Comparison of ENCODE assay signal across 14 cellular contexts in genomic region chr17:15422392-15422957, GRCh38.
"Had no signal": no experiment of that assay in that cellular context is flagged by ENCODE, and none has a peak within 500 bp of the region (broad histone marks: within the 10 kb centered on the region; RNA-seq: fewer than 3 reads in every experiment).

No MANE protein-coding gene starts in this region.

- H3K27me3 Mint-ChIP-seq: stimulated activated naive CD8-positive, alpha-beta T cell treated with anti-CD3 and anti-CD28 coated beads, Interleukin-15, amount 100 ng/mL, for 72 hours had no signal

- H3K27ac Mint-ChIP-seq: nephron progenitor cell; stimulated activated effector memory CD8-positive, alpha-beta T cell treated with anti-CD3 and anti-CD28 coated beads, Interleukin-12 subunit alpha, Interleukin-12 subunit beta, amount 100 ng/mL, for 72 hours; stimulated activated naive CD8-positive, alpha-beta T cell treated with anti-CD3 and anti-CD28 coated beads, Interleukin-15, amount 100 ng/mL, for 72 hours had no signal

- ATAC-seq: activated T-cell treated with anti-CD3 and anti-CD28 coated beads, Interleukin-2, amount 50 U/mL, for 4 hours; right lobe of liver; stimulated activated effector memory CD8-positive, alpha-beta T cell treated with anti-CD3 and anti-CD28 coated beads, Interleukin-12 subunit alpha, Interleukin-12 subunit beta, amount 100 ng/mL, for 72 hours; stimulated activated naive CD8-positive, alpha-beta T cell treated with anti-CD3 and anti-CD28 coated beads, Interleukin-15, amount 100 ng/mL, for 72 hours had no signal

- H3K36me3 Mint-ChIP-seq: stimulated activated effector memory CD8-positive, alpha-beta T cell treated with anti-CD3 and anti-CD28 coated beads, Interleukin-12 subunit alpha, Interleukin-12 subunit beta, amount 100 ng/mL, for 72 hours had no signal

- DNase-seq: activated CD4-positive, alpha-beta T cell treated with anti-CD3 and anti-CD28 coated beads, Interleukin-2, amount 50 U/mL, for 4 hours; activated CD8-positive, alpha-beta memory T cell treated with anti-CD3 and anti-CD28 coated beads for 24 hours; activated CD8-positive, alpha-beta memory T cell treated with anti-CD3 and anti-CD28 coated beads, Interleukin-2, amount 50 U/mL, for 4 hours; activated naive CD4-positive, alpha-beta T cell treated with Interleukin-2 at 50 U/mL for 16 hours; activated T-cell treated with anti-CD3 and anti-CD28 coated beads, Interleukin-2, amount 50 U/mL, for 4 hours; amygdala; cerebellar nuclear complex; left ventricle myocardium inferior; nephron progenitor cell; right lobe of liver; stimulated activated CD4-positive, alpha-beta T cell treated with anti-CD3 and anti-CD28 coated beads, Interleukin-1b, Interleukin-23, amount 100 ng/mL, for 48 hours; stimulated activated naive CD8-positive, alpha-beta T cell treated with anti-CD3 and anti-CD28 coated beads, Interleukin-15, amount 100 ng/mL, for 72 hours; T-helper 1 cell had no signal

- H3K4me1 Mint-ChIP-seq: nephron progenitor cell; stimulated activated effector memory CD8-positive, alpha-beta T cell treated with anti-CD3 and anti-CD28 coated beads, Interleukin-12 subunit alpha, Interleukin-12 subunit beta, amount 100 ng/mL, for 72 hours; stimulated activated naive CD8-positive, alpha-beta T cell treated with anti-CD3 and anti-CD28 coated beads, Interleukin-15, amount 100 ng/mL, for 72 hours had no signal

- H3K4me3 Mint-ChIP-seq: activated T-cell treated with anti-CD3 and anti-CD28 coated beads, Interleukin-2, amount 50 U/mL, for 4 hours; nephron progenitor cell; stimulated activated effector memory CD8-positive, alpha-beta T cell treated with anti-CD3 and anti-CD28 coated beads, Interleukin-12 subunit alpha, Interleukin-12 subunit beta, amount 100 ng/mL, for 72 hours; stimulated activated naive CD8-positive, alpha-beta T cell treated with anti-CD3 and anti-CD28 coated beads, Interleukin-15, amount 100 ng/mL, for 72 hours had no signal
